Comparison of ENCODE assay signal across 21 cellular contexts in genomic region chr6:47853766-47854165, GRCh38.
DNase-seq lines count a peak whose midpoint lies in the region; TF ChIP-seq lines count a peak whose summit lies in the region.
"Had no signal": no experiment of that assay in that cellular context is flagged by ENCODE, and none has a peak within 500 bp of the region (broad histone marks: within the 10 kb centered on the region; RNA-seq: fewer than 3 reads in every experiment).

No MANE protein-coding gene starts in this region.

- no peaks in the 10 kb centered on the region for H3K9me3 ChIP-seq in ovary
- H3K9me3 ChIP-seq: BLaER1 treated with 17β-estradiol and CSF1 and Interleukin-3, amounts not matched to agents 10 nM and 100 nM had no signal

- no peak for TF ChIP-seq POLR2A in ovary (IDR thresholded peaks at IDR 0.05)

- peaks cover 23% of the 10 kb centered on the region for H3K27me3 Mint-ChIP-seq in chondrocyte (ENCODE audit: low read depth)

- no peak overlapping the region for H3K27ac ChIP-seq in C4-2B
- no peak overlapping the region for H3K27ac ChIP-seq in ovary
- H3K27ac ChIP-seq: BLaER1 treated with 17β-estradiol and CSF1 and Interleukin-3, amounts not matched to agents 10 nM and 100 nM; KMS-11 had no signal

- H3K4me3 ChIP-seq in ovary, result no peak overlapping the region
- H3K4me3 ChIP-seq: BLaER1 treated with 17β-estradiol and CSF1 and Interleukin-3, amounts not matched to agents 10 nM and 100 nM had no signal

- H3K4me1 ChIP-seq in ovary (ENCODE audit: insufficient read depth), result no peaks in the 10 kb centered on the region
- H3K4me1 ChIP-seq: BLaER1 treated with 17β-estradiol and CSF1 and Interleukin-3, amounts not matched to agents 10 nM and 100 nM had no signal

- 66 to 80% (median 68%) methylated on average over 3 of the region's 3 CpGs for WGBS in ovary, 3 donors

- TF ChIP-seq CTCF in C4-2B (conservative IDR thresholded peaks at IDR 0.05), result peak; percentile 17
- TF ChIP-seq CTCF in chondrocyte (IDR thresholded peaks at IDR 0.05), result peak; percentile 13
- no peak for TF ChIP-seq CTCF in ovary (IDR thresholded peaks at IDR 0.05)

- DNase-seq in NCI-H146 treated with DMSO at 0.1 percent for 48 hours (lab: John Stamatoyannopoulos, UW; ENCODE audit: unreplicated experiment) (peak; percentile 10), chondrocyte (ENCODE audit: low spot score) (no peak), pons (ENCODE audit: low spot score) (peak; percentile 28), HK-2 (ENCODE audit: unreplicated experiment) (no peak), NCI-H1105 (lab: John Stamatoyannopoulos, UW) (no peak), ovary (no peak)
- DNase-seq: CD8-positive, alpha-beta memory T cell; DMS79; H7; HFFc6; NCI-H1417 treated with DMSO at 0.1 percent for 48 hours; NCI-H2029; NCI-H2171 treated with DMSO at 0.1 percent for 48 hours; NCI-H446; NCI-H774; PC-3; RPMI8226; SHP77 treated with DMSO at 0.1 percent for 48 hours had no signal

- H3K4me3 Mint-ChIP-seq in chondrocyte (ENCODE audit: unreplicated experiment), result no peak overlapping the region
- H3K4me3 Mint-ChIP-seq: CD8-positive, alpha-beta memory T cell; HFFc6 had no signal

- no peaks in the 10 kb centered on the region for H3K4me1 Mint-ChIP-seq in chondrocyte (ENCODE audit: low read depth)
- H3K4me1 Mint-ChIP-seq: CD8-positive, alpha-beta memory T cell had no signal

- H3K9me3 Mint-ChIP-seq in chondrocyte (ENCODE audit: low read depth), result no peaks in the 10 kb centered on the region
- H3K9me3 Mint-ChIP-seq: CD8-positive, alpha-beta memory T cell had no signal

- no peaks in the 10 kb centered on the region for H3K27me3 ChIP-seq in ovary
- H3K27me3 ChIP-seq: BLaER1 treated with 17β-estradiol and CSF1 and Interleukin-3, amounts not matched to agents 10 nM and 100 nM had no signal

- TF ChIP-seq EP300 in ovary (IDR thresholded peaks at IDR 0.05), result no peak

- H3K27ac Mint-ChIP-seq in chondrocyte (ENCODE audit: unreplicated experiment), result no peak overlapping the region
- H3K27ac Mint-ChIP-seq: CD8-positive, alpha-beta memory T cell; HFFc6 had no signal

- intact Hi-C loops in ovary (cut with DNase I), result no loop called here

- H3K36me3 Mint-ChIP-seq in chondrocyte (ENCODE audit: low read depth), result no peaks in the 10 kb centered on the region
- H3K36me3 Mint-ChIP-seq: CD8-positive, alpha-beta memory T cell had no signal

- no peaks in the 10 kb centered on the region for H3K36me3 ChIP-seq in ovary
- H3K36me3 ChIP-seq: BLaER1 treated with 17β-estradiol and CSF1 and Interleukin-3, amounts not matched to agents 10 nM and 100 nM had no signal

Comparison
In these comparisons a context has a peak if more than half of its experiments do, and no peak if none do; other contexts are left out.
1. CTCF ChIP-seq: peak in C4-2B (single experiment) and chondrocyte (single experiment); none in ovary (0 of 3).
2. DNase-seq: peak in NCI-H146 treated with DMSO at 0.1 percent for 48 hours (single experiment) and pons (single experiment); none in chondrocyte (single experiment), HK-2 (single experiment), NCI-H1105 (single experiment) and ovary (0 of 5).